In the genomic region with DNA sequence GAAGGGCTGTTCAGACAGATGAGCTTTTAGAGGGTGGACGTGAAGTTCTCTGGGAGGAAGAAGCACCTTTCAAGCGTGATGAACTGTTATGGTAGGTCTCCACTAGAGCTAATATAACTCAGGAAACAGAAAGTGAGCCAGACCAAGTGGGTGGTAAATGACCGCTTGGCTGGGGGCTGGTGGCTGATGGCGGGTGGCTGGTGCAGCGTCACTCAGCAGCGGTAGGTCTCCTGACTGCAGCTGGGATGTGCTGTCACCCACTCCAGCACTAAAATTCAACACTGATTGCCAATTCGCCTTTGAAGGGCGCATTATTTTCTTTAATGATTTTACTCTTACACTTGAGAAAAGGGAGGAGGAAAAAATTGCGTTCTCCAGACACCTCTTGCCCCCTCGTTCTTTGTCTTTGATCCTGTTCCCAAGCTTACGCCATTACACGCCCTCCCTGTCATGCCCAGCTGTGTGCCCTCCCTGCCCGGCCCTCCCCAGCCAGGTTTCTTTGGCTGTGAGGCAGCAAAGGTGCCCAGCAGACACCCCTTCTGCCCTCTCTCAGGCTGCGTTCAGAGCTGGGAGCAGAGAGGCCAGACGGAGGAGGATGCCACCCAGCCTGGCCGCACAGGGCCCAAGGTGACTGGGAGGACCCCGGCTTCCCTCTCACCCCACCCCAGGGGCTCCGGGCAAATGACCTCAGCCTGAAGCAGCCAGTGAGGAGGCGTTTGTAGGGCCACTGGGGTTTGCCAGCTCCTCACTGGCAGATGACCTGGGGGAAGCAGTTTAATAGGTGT, we compare ENCODE assay signal across 17 cellular contexts.
"Had no signal": no experiment of that assay in that cellular context is flagged by ENCODE, and none has a peak within 500 bp of the region (broad histone marks: within the 10 kb centered on the region; RNA-seq: fewer than 3 reads in every experiment).

No MANE protein-coding gene starts in this region.

- H3K27me3 ChIP-seq: dorsolateral prefrontal cortex, sigmoid colon, upper lobe of right lung had no signal

- H3K36me3 Mint-ChIP-seq: activated naive CD8-positive, alpha-beta T cell; natural killer cell treated with Interleukin-12 subunit alpha and Interleukin-12 subunit beta and Interleukin-15 and Interleukin-18, amount 100 ng/mL, for 72 hours had no signal

- H3K27ac Mint-ChIP-seq: activated CD4-positive, alpha-beta memory T cell treated with anti-CD3 and anti-CD28 coated beads, Interleukin-2, amount 10 ng/mL, durations not matched to agents 7 days and 5 days; activated naive CD8-positive, alpha-beta T cell; natural killer cell treated with Interleukin-12 subunit alpha and Interleukin-12 subunit beta and Interleukin-15 and Interleukin-18, amount 100 ng/mL, for 72 hours had no signal

- DNase-seq: activated CD4-positive, alpha-beta memory T cell treated with anti-CD3 and anti-CD28 coated beads, Interleukin-2, amount 10 ng/mL, durations not matched to agents 7 days and 5 days; activated gamma-delta T cell; activated T-cell treated with anti-CD3 and anti-CD28 coated beads, Interleukin-2, amount 50 U/mL, for 48 hours; anterior cingulate cortex; cerebellar nuclear complex; dorsolateral prefrontal cortex; left colon; mammary epithelial cell; mucosa of descending colon; sigmoid colon; stimulated activated CD4-positive, alpha-beta T cell treated with anti-CD3 and anti-CD28 coated beads, Interleukin-12 subunit alpha, Interleukin-12 subunit beta, amount 100 ng/mL, for 4 hours; stimulated activated naive CD4-positive, alpha-beta T cell; upper lobe of right lung had no signal

- H3K27ac ChIP-seq: dorsolateral prefrontal cortex, upper lobe of right lung had no signal

- H3K9me3 ChIP-seq: mucosa of descending colon, sigmoid colon, upper lobe of right lung had no signal

- H3K4me3 ChIP-seq: dorsolateral prefrontal cortex, mucosa of descending colon, sigmoid colon, upper lobe of right lung had no signal

- H3K36me3 ChIP-seq: sigmoid colon, upper lobe of right lung had no signal

- ATAC-seq: esophagus mucosa; left colon; mucosa of descending colon; natural killer cell treated with Interleukin-12 subunit alpha and Interleukin-12 subunit beta and Interleukin-15 and Interleukin-18, amount 100 ng/mL, for 72 hours; upper lobe of right lung had no signal

- H3K27me3 Mint-ChIP-seq: activated naive CD8-positive, alpha-beta T cell; natural killer cell treated with Interleukin-12 subunit alpha and Interleukin-12 subunit beta and Interleukin-15 and Interleukin-18, amount 100 ng/mL, for 72 hours had no signal

- FAIRE-seq: endometrium had no signal

- H3K4me1 Mint-ChIP-seq: activated CD4-positive, alpha-beta memory T cell treated with anti-CD3 and anti-CD28 coated beads, Interleukin-2, amount 10 ng/mL, durations not matched to agents 7 days and 5 days had no signal

- H3K4me3 Mint-ChIP-seq: activated CD4-positive, alpha-beta memory T cell treated with anti-CD3 and anti-CD28 coated beads, Interleukin-2, amount 10 ng/mL, durations not matched to agents 7 days and 5 days; activated naive CD8-positive, alpha-beta T cell; natural killer cell treated with Interleukin-12 subunit alpha and Interleukin-12 subunit beta and Interleukin-15 and Interleukin-18, amount 100 ng/mL, for 72 hours had no signal

- H3K9me3 Mint-ChIP-seq: activated CD4-positive, alpha-beta memory T cell treated with anti-CD3 and anti-CD28 coated beads, Interleukin-2, amount 10 ng/mL, durations not matched to agents 7 days and 5 days; natural killer cell treated with Interleukin-12 subunit alpha and Interleukin-12 subunit beta and Interleukin-15 and Interleukin-18, amount 100 ng/mL, for 72 hours had no signal
